In genomic region chr9:133031496-133031911, GRCh38 we compare ENCODE assay signal across 8 cellular contexts.
DNase-seq lines count a peak whose midpoint lies in the region; ATAC-seq and TF ChIP-seq lines count a peak whose summit lies in the region.

No MANE protein-coding gene starts in this region.

- no peak for TF ChIP-seq CTCF in WERI-Rb-1 (IDR thresholded peaks at IDR 0.05; ENCODE audit: low read depth, low read length)

- DNase-seq in NCI-H82 (lab: John Stamatoyannopoulos, UW) (peak; percentile 24), NCI-H82 treated with DMSO at 0.1 percent for 48 hours (lab: John Stamatoyannopoulos, UW; ENCODE audit: unreplicated experiment) (no peak), WERI-Rb-1 (no peak), iPS DF 6.9 (ENCODE audit: low read depth, low spot score) (no peak), NCI-H1092 (lab: John Stamatoyannopoulos, UW) (no peak), SKM-1 treated with dmso at 0.1 percent for 144 hours (lab: John Stamatoyannopoulos, UW; ENCODE audit: unreplicated experiment) (no peak), NCI-H1092 treated with DMSO at 0.1 percent for 48 hours (lab: John Stamatoyannopoulos, UW) (no peak)
- peak; percentile 30 for DNase-seq in stimulated activated naive CD8-positive, alpha-beta T cell treated with anti-CD3 and anti-CD28 coated beads, Interleukin-15, Interleukin-2, amounts not matched to agents 100 U/mL and 50 U/mL, for 24 hours

- H3K27me3 ChIP-seq in WERI-Rb-1 (ENCODE audit: insufficient read depth, low read depth, severe bottlenecking) = no peaks in the 10 kb centered on the region
- no peaks in the 10 kb centered on the region for H3K27me3 ChIP-seq in iPS DF 6.9 (ENCODE audit: control insufficient read depth, insufficient read depth, low read length)

- peaks cover 4% of the 10 kb centered on the region for H3K4me1 ChIP-seq in iPS DF 6.9 (ENCODE audit: control insufficient read depth, insufficient read depth, low read length)

- H3K27ac ChIP-seq in WERI-Rb-1 = peak overlapping the region; percentile 97
- no peak overlapping the region for H3K27ac ChIP-seq in iPS DF 6.9 (ENCODE audit: low read length)

- H3K36me3 ChIP-seq in WERI-Rb-1 (peaks cover 57% of the 10 kb centered on the region), iPS DF 6.9 (ENCODE audit: control insufficient read depth, insufficient read depth, low read length) (no peaks in the 10 kb centered on the region)

- H3K4me3 ChIP-seq in WERI-Rb-1 (ENCODE audit: low read depth, low read length) (peak overlapping the region; percentile 95), iPS DF 6.9 (ENCODE audit: low read length) (peak overlapping the region; percentile 98; the same call in 1 of the 2 replicates)

- no peak for ATAC-seq in stimulated activated naive CD8-positive, alpha-beta T cell treated with anti-CD3 and anti-CD28 coated beads, Interleukin-15, Interleukin-2, amounts not matched to agents 100 U/mL and 50 U/mL, for 24 hours

- WGBS in iPS DF 6.9 (ENCODE audit: insufficient coverage, insufficient read length) = no CpG with 5 or more reads among the region's 10 CpGs

- H3K9me3 ChIP-seq in WERI-Rb-1 (ENCODE audit: severe bottlenecking) (peaks cover 4% of the 10 kb centered on the region), iPS DF 6.9 (ENCODE audit: control insufficient read depth, insufficient read depth, low read length) (no peaks in the 10 kb centered on the region)

Comparison
In these comparisons a context has a peak if more than half of its experiments do, and no peak if none do; other contexts are left out.
1. DNase-seq: peak in NCI-H82 (single experiment) and stimulated activated naive CD8-positive, alpha-beta T cell treated with anti-CD3 and anti-CD28 coated beads, Interleukin-15, Interleukin-2, amounts not matched to agents 100 U/mL and 50 U/mL, for 24 hours (single experiment); none in NCI-H82 treated with DMSO at 0.1 percent for 48 hours (single experiment), WERI-Rb-1 (single experiment), iPS DF 6.9 (single experiment), NCI-H1092 (single experiment), SKM-1 treated with dmso at 0.1 percent for 144 hours (single experiment) and NCI-H1092 treated with DMSO at 0.1 percent for 48 hours (single experiment).